Comparison of ENCODE assay signal across 1 cellular context in the genomic region with DNA sequence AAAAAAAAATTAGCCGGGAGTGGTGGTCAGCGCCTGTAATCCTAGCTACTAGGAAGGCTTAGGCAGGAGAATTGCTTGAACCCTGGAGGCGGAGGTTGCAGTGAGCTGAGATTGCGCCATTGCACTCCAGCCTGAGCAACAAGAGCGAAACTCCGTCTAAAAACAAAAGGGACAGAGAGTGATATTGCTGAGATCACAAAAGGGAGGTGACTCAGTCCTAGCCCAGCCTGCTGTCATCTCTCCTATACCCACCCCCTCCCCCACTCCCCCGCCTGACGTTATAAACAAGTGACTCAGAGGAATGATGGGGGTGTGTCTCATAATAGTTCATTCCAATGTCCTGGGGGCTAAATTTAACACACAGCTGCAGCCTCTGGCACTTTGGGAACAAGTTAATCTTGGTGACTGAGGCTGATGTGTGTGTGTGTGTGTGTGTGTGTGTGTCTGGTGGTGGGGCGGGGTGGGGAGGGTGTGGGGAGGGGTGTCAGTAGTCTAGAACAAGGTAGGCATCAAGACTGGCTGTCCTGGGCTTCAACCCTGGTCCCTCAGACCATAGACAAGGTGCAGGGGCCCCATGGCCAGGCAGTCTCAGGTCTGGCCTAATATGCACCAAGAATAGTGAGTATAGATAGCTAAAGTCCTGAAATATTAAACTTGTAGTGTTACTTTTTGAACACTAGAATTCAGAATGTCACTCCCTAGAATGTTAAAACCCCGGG.
TF ChIP-seq lines count a peak whose summit lies in the region.

No MANE protein-coding gene starts in this region.

TF ChIP-seq in K562, 482 proteins besides CTCF, POLR2A, EP300 and RAD21 (continued from another document and continues in another):
- TF ChIP-seq, protein P1, sequence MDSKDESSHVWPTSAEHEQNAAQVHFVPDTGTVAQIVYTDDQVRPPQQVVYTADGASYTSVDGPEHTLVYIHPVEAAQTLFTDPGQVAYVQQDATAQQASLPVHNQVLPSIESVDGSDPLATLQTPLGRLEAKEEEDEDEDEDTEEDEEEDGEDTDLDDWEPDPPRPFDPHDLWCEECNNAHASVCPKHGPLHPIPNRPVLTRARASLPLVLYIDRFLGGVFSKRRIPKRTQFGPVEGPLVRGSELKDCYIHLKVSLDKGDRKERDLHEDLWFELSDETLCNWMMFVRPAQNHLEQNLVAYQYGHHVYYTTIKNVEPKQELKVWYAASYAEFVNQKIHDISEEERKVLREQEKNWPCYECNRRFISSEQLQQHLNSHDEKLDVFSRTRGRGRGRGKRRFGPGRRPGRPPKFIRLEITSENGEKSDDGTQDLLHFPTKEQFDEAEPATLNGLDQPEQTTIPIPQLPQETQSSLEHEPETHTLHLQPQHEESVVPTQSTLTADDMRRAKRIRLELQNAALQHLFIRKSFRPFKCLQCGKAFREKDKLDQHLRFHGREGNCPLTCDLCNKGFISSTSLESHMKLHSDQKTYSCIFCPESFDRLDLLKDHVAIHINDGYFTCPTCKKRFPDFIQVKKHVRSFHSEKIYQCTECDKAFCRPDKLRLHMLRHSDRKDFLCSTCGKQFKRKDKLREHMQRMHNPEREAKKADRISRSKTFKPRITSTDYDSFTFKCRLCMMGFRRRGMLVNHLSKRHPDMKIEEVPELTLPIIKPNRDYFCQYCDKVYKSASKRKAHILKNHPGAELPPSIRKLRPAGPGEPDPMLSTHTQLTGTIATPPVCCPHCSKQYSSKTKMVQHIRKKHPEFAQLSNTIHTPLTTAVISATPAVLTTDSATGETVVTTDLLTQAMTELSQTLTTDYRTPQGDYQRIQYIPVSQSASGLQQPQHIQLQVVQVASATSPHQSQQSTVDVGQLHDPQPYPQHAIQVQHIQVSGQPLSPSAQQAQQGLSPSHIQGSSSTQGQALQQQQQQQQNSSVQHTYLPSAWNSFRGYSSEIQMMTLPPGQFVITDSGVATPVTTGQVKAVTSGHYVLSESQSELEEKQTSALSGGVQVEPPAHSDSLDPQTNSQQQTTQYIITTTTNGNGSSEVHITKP (IDR thresholded peaks at IDR 0.05; ENCODE audit: partially characterized antibody) = peak; percentile 85
- TF ChIP-seq MEF2A (IDR thresholded peaks at IDR 0.05; ENCODE audit: control insufficient read depth, low read depth, low read length) (peak; percentile 64; the same call in 1 of the 2 replicates), HIVEP1 (CRISPR knock-in tag; IDR thresholded peaks at IDR 0.05) (no peak), ZC3H11A (IDR thresholded peaks at IDR 0.05; ENCODE audit: low read depth, low read length) (no peak), ZNF165 (CRISPR knock-in tag; IDR thresholded peaks at IDR 0.05; ENCODE audit: borderline replicate concordance) (no peak), CREM (IDR thresholded peaks at IDR 0.05; ENCODE audit: low read depth) (peak; percentile 83), ZNF79 (CRISPR knock-in tag; IDR thresholded peaks at IDR 0.05; ENCODE audit: low read depth) (no peak), SOX6 (IDR thresholded peaks at IDR 0.05) (peak; percentile 39), JUND (IDR thresholded peaks at IDR 0.05; ENCODE audit: borderline replicate concordance, low read depth, low read length) (peak; percentile 89), JUND (tag; IDR thresholded peaks at IDR 0.05; ENCODE audit: borderline replicate concordance, low read depth, low read length) (peak; percentile 77; the same call in 1 of the 3 replicates), NONO (IDR thresholded peaks at IDR 0.05; ENCODE audit: low read depth in 2 of 2, low read length in 1 of 2) (no peak), CHD4 (IDR thresholded peaks at IDR 0.05; ENCODE audit: insufficient read depth, insufficient replicate concordance, low read depth, low read length, poor library complexity, severe bottlenecking) (no peak), ZNF324 (CRISPR knock-in tag; IDR thresholded peaks at IDR 0.05) (no peak), ARHGAP35 (IDR thresholded peaks at IDR 0.05; ENCODE audit: partially characterized antibody) (no peak), ZNF561 (CRISPR knock-in tag; conservative IDR thresholded peaks at IDR 0.05) (no peak), SMARCA5 (IDR thresholded peaks at IDR 0.05) (no peak), ATF1 (CRISPR knock-in tag; IDR thresholded peaks at IDR 0.05) (no peak), ATF1 (tag; IDR thresholded peaks at IDR 0.05) (no peak), TRIM24 (IDR thresholded peaks at IDR 0.05) (peak; percentile 39 to 48; a peak in 1 of 4 replicates), LEF1 (IDR thresholded peaks at IDR 0.05) (0 out of 2 replicates have a peak, but pooled peaks have one; percentile 18)
- TF ChIP-seq, protein P2, sequence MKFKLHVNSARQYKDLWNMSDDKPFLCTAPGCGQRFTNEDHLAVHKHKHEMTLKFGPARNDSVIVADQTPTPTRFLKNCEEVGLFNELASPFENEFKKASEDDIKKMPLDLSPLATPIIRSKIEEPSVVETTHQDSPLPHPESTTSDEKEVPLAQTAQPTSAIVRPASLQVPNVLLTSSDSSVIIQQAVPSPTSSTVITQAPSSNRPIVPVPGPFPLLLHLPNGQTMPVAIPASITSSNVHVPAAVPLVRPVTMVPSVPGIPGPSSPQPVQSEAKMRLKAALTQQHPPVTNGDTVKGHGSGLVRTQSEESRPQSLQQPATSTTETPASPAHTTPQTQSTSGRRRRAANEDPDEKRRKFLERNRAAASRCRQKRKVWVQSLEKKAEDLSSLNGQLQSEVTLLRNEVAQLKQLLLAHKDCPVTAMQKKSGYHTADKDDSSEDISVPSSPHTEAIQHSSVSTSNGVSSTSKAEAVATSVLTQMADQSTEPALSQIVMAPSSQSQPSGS (CRISPR knock-in tag; IDR thresholded peaks at IDR 0.05) = no peak
- TF ChIP-seq, protein P3, sequence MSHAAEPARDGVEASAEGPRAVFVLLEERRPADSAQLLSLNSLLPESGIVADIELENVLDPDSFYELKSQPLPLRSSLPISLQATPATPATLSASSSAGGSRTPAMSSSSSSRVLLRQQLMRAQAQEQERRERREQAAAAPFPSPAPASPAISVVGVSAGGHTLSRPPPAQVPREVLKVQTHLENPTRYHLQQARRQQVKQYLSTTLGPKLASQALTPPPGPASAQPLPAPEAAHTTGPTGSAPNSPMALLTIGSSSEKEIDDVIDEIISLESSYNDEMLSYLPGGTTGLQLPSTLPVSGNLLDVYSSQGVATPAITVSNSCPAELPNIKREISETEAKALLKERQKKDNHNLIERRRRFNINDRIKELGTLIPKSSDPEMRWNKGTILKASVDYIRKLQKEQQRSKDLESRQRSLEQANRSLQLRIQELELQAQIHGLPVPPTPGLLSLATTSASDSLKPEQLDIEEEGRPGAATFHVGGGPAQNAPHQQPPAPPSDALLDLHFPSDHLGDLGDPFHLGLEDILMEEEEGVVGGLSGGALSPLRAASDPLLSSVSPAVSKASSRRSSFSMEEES (CRISPR knock-in tag; IDR thresholded peaks at IDR 0.05) = no peak
- TF ChIP-seq, protein P4, sequence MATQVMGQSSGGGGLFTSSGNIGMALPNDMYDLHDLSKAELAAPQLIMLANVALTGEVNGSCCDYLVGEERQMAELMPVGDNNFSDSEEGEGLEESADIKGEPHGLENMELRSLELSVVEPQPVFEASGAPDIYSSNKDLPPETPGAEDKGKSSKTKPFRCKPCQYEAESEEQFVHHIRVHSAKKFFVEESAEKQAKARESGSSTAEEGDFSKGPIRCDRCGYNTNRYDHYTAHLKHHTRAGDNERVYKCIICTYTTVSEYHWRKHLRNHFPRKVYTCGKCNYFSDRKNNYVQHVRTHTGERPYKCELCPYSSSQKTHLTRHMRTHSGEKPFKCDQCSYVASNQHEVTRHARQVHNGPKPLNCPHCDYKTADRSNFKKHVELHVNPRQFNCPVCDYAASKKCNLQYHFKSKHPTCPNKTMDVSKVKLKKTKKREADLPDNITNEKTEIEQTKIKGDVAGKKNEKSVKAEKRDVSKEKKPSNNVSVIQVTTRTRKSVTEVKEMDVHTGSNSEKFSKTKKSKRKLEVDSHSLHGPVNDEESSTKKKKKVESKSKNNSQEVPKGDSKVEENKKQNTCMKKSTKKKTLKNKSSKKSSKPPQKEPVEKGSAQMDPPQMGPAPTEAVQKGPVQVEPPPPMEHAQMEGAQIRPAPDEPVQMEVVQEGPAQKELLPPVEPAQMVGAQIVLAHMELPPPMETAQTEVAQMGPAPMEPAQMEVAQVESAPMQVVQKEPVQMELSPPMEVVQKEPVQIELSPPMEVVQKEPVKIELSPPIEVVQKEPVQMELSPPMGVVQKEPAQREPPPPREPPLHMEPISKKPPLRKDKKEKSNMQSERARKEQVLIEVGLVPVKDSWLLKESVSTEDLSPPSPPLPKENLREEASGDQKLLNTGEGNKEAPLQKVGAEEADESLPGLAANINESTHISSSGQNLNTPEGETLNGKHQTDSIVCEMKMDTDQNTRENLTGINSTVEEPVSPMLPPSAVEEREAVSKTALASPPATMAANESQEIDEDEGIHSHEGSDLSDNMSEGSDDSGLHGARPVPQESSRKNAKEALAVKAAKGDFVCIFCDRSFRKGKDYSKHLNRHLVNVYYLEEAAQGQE (CRISPR knock-in tag; IDR thresholded peaks at IDR 0.05; ENCODE audit: low read depth) = no peak
- TF ChIP-seq, protein P5, sequence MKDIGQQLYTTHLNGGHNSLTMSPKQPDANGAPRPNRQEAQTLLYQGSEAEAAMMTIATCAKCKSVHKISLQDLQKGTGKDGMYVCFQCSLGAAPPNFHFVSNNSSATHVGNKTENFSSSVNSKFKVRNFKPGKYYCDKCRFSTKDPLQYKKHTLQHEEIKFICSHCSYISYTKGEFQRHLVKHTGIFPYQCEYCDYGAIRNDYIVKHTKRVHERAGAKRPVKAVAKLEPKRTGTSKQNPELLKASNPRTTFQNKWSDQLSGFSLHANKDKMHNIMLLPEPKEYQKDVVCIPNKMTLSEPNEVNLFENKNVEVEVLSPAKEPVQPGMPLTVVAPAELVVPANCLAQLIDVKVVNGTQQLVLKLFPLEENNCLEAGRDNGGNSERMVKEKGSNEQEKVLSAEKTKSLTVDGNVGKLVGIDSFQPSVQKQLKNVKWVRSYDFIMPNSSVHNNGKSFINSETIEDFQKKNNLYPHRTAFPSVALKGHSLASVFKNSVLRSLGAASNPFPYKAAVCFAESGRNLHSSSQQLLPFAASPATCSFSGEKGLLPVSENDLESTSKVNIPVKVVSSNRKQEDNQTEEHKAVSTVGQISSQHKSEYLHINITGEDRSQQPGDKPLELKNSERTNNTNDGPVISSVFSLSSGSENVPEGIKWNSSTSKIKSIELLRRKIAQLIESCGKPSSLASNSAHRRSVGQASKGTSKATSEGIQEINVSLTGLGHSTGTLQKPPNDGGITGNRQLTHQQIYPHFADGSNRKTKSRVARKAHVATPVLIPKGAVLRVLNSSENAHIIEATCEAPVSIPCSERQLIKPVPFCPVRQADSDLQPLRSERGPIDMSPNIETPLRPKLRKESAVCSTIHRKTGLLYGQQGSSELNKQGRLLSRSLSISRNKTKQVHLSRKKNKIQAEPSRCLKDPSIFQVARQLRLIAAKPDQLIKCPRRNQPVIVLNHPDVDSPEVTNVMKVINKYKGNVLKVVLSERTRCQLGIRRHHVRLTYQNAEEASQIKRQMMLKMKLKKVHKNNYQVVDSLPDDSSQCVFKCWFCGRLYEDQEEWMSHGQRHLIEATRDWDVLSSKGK (CRISPR knock-in tag; IDR thresholded peaks at IDR 0.05) = no peak
- TF ChIP-seq, protein P6, sequence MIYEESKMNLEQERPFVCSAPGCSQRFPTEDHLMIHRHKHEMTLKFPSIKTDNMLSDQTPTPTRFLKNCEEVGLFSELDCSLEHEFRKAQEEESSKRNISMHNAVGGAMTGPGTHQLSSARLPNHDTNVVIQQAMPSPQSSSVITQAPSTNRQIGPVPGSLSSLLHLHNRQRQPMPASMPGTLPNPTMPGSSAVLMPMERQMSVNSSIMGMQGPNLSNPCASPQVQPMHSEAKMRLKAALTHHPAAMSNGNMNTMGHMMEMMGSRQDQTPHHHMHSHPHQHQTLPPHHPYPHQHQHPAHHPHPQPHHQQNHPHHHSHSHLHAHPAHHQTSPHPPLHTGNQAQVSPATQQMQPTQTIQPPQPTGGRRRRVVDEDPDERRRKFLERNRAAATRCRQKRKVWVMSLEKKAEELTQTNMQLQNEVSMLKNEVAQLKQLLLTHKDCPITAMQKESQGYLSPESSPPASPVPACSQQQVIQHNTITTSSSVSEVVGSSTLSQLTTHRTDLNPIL (CRISPR knock-in tag; IDR thresholded peaks at IDR 0.05) = no peak
- TF ChIP-seq, protein P7, sequence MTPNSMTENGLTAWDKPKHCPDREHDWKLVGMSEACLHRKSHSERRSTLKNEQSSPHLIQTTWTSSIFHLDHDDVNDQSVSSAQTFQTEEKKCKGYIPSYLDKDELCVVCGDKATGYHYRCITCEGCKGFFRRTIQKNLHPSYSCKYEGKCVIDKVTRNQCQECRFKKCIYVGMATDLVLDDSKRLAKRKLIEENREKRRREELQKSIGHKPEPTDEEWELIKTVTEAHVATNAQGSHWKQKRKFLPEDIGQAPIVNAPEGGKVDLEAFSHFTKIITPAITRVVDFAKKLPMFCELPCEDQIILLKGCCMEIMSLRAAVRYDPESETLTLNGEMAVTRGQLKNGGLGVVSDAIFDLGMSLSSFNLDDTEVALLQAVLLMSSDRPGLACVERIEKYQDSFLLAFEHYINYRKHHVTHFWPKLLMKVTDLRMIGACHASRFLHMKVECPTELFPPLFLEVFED (CRISPR knock-in tag; conservative IDR thresholded peaks at IDR 0.05) = no peak
- TF ChIP-seq, protein P8, sequence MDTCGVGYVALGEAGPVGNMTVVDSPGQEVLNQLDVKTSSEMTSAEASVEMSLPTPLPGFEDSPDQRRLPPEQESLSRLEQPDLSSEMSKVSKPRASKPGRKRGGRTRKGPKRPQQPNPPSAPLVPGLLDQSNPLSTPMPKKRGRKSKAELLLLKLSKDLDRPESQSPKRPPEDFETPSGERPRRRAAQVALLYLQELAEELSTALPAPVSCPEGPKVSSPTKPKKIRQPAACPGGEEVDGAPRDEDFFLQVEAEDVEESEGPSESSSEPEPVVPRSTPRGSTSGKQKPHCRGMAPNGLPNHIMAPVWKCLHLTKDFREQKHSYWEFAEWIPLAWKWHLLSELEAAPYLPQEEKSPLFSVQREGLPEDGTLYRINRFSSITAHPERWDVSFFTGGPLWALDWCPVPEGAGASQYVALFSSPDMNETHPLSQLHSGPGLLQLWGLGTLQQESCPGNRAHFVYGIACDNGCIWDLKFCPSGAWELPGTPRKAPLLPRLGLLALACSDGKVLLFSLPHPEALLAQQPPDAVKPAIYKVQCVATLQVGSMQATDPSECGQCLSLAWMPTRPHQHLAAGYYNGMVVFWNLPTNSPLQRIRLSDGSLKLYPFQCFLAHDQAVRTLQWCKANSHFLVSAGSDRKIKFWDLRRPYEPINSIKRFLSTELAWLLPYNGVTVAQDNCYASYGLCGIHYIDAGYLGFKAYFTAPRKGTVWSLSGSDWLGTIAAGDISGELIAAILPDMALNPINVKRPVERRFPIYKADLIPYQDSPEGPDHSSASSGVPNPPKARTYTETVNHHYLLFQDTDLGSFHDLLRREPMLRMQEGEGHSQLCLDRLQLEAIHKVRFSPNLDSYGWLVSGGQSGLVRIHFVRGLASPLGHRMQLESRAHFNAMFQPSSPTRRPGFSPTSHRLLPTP (IDR thresholded peaks at IDR 0.05; ENCODE audit: borderline replicate concordance, extremely low read depth, insufficient read length) = no peak
- TF ChIP-seq, protein P9, sequence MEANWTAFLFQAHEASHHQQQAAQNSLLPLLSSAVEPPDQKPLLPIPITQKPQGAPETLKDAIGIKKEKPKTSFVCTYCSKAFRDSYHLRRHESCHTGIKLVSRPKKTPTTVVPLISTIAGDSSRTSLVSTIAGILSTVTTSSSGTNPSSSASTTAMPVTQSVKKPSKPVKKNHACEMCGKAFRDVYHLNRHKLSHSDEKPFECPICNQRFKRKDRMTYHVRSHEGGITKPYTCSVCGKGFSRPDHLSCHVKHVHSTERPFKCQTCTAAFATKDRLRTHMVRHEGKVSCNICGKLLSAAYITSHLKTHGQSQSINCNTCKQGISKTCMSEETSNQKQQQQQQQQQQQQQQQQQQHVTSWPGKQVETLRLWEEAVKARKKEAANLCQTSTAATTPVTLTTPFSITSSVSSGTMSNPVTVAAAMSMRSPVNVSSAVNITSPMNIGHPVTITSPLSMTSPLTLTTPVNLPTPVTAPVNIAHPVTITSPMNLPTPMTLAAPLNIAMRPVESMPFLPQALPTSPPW (CRISPR knock-in tag; IDR thresholded peaks at IDR 0.05) = peak; percentile 93
